In the genomic region with DNA sequence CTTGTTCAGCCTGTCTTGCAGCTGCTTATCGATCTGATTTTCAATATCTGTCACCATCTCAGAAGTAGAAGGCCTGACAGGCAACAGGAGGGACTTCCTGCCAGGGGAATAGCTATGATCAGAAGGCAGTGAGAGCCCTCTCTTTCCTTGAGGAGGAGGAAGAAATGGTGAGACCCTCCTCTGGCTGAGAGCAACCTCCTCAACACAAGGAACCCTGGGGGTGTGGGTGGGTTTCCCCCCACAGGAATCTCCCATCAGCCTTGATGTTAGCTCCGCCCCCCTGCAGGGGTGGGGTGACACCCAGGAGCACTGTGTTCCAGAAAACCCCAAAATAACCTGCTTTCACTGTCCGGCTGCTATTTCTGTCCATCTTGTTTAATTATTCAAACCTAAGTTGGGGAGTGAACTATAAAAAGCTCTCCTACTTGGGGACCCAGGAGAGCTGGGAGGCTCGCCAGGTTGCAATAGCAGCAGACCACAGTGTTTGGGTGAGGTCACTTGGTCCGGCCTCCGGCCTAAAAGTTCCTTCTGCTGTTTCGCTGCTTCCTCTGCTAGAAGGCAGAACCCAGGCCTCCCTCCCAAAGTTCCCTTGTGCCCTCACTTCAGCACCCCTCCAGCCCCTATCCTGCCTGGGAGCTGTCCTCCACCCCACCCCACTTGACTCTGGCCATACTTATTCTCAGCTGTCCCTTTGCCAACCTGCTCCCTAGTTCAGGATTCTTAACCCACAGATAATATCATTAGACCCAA, we compare ENCODE assay signal across 9 cellular contexts. TPM values are rescaled to one million over a fixed set of nuclear protein-coding genes. Genes with fewer than 3 reads are reported as not detected.
DNase-seq lines count a peak whose midpoint lies in the region; ATAC-seq and TF ChIP-seq lines count a peak whose summit lies in the region.
"Had no signal": no experiment of that assay in that cellular context is flagged by ENCODE, and none has a peak within 500 bp of the region (broad histone marks: within the 10 kb centered on the region; RNA-seq: fewer than 3 reads in every experiment).

No MANE protein-coding gene starts in this region.

- H3K4me3 Mint-ChIP-seq in brain: peak overlapping the region in 1 of 5 experiments; percentile 54

- peak overlapping the region; percentile 2 for H2AFZ ChIP-seq in ACC112 (ENCODE audit: low read length, unreplicated experiment)

- no peaks in the 10 kb centered on the region for H3K79me2 ChIP-seq in ACC112 (ENCODE audit: control insufficient read depth, insufficient read depth, low read length, unreplicated experiment)

- peaks cover 29% of the 10 kb centered on the region for H3K4me1 ChIP-seq in ACC112 (ENCODE audit: control insufficient read depth, insufficient read depth, low read length, unreplicated experiment)
- peaks cover 60% of the 10 kb centered on the region for H3K4me1 ChIP-seq in muscle layer of colon (ENCODE audit: insufficient read depth, low read length)

- no peaks in the 10 kb centered on the region for H3K27me3 ChIP-seq in ACC112 (ENCODE audit: insufficient read depth, low read length)
- no peaks in the 10 kb centered on the region for H3K27me3 ChIP-seq in muscle layer of colon (ENCODE audit: control insufficient read depth in 1 of 2, insufficient read depth in 2 of 2, low read length in 2 of 2)

- H3K27ac ChIP-seq in ACC112 (ENCODE audit: low read depth, low read length): no peak overlapping the region
- H3K27ac ChIP-seq in muscle layer of colon (ENCODE audit: low read depth, low read length): peak overlapping the region; percentile 88

- ATAC-seq in GM19351 (IDR thresholded peaks at IDR 0.05; ENCODE audit: unreplicated experiment): no peak
- no peak for ATAC-seq in GM18870 (IDR thresholded peaks at IDR 0.05; ENCODE audit: unreplicated experiment)

- TF ChIP-seq POLR2A in GM18526 (IDR thresholded peaks at IDR 0.05; ENCODE audit: extremely low read depth, insufficient read length): peak; percentile 55

- H3K36me3 ChIP-seq in ACC112 (ENCODE audit: insufficient read depth, low read length) (no peaks in the 10 kb centered on the region), muscle layer of colon (ENCODE audit: insufficient read depth, low read length) (no peaks in the 10 kb centered on the region)

- H3K9ac ChIP-seq in muscle layer of colon (ENCODE audit: low read length): peak overlapping the region; percentile 63

- no peaks in the 10 kb centered on the region for H3K36me3 Mint-ChIP-seq in brain

- peak overlapping the region in 4 of 5 experiments; percentile 51 to 82 (median 73) for H3K27ac Mint-ChIP-seq in brain

- TF ChIP-seq CTCF in brain (conservative IDR thresholded peaks at IDR 0.05): no peak

- H3K4me3 ChIP-seq in ACC112 (ENCODE audit: low read depth, low read length) (no peak overlapping the region), muscle layer of colon (ENCODE audit: low read depth in 1 of 2, low read length in 2 of 2) (peak overlapping the region in 1 of 2 donors; percentile 2)

- DNase-seq in foreskin melanocyte: no peak
- no peak for DNase-seq in DMS153 (lab: John Stamatoyannopoulos, UW)
- DNase-seq: GDM1 had no signal

- H3K4me1 Mint-ChIP-seq in brain: peaks cover 63% of the 10 kb centered on the region

- H3K9me3 ChIP-seq in muscle layer of colon (ENCODE audit: low read length): no peaks in the 10 kb centered on the region

- peaks cover 2% of the 10 kb centered on the region for H3K27me3 Mint-ChIP-seq in brain

- no peaks in the 10 kb centered on the region for H3K9me3 Mint-ChIP-seq in brain

RNA-seq across cellular contexts. Expression of a gene that starts 7.8 kb away (rescaled TPM):
- 22.7 TPM for polyA plus RNA-seq in brain (ENCODE audit: insufficient read depth, low read depth, low replicate concordance)
